27 cellular contexts compared by ENCODE assay signal in the genomic region with DNA sequence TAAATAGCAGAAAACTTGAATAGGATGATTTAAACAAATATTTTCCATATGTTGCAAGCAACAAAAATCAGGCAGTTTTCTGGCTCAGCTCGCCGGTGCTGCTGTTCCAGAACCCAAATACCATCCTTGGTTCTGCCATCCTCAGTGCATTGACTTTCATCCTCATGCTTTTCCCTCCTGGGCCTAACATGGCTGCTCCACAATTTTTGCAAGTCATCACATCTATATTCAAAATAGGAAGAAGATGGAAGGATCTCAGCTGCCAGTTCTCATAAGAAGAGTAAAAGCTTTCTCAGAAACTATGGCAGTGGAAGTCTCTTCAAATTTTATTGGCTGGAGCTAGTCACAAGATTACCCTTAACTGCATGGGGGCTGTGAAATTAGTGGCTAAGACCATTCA.
"Had no signal": no experiment of that assay in that cellular context is flagged by ENCODE, and none has a peak within 500 bp of the region (broad histone marks: within the 10 kb centered on the region; RNA-seq: fewer than 3 reads in every experiment).

No MANE protein-coding gene starts in this region.

- ATAC-seq: natural killer cell; psoas muscle; right cardiac atrium; sciatic nerve; stimulated activated effector memory CD8-positive, alpha-beta T cell treated with anti-CD3 and anti-CD28 coated beads, Interleukin-12 subunit alpha, Interleukin-12 subunit beta, amount 100 ng/mL, for 72 hours; stimulated activated naive B cell treated with anti-CD40 and anti-IgM and Interleukin-4, amounts not matched to agents 10 μg/mL and 1 μg/mL and 100 μg/mL, for 72 hours had no signal

- H3K4me3 ChIP-seq: neural progenitor cell, ovary, psoas muscle, skin epidermis, smooth muscle cell, spleen, stomach, thoracic aorta, thyroid gland, tibial nerve, upper lobe of left lung, vagina had no signal

- H3K27ac ChIP-seq: neural progenitor cell, ovary, parathyroid adenoma, psoas muscle, skin epidermis, spleen, stomach, thoracic aorta, thyroid gland, tibial nerve, upper lobe of left lung, vagina had no signal

- DNase-seq: natural killer cell; occipital lobe; ovary; posterior cingulate gyrus; psoas muscle; right cardiac atrium; spleen; stimulated activated CD4-positive, alpha-beta T cell treated with anti-CD3 and anti-CD28 coated beads, Interleukin-12 subunit alpha, Interleukin-12 subunit beta, amount 100 ng/mL, for 4 hours; stimulated activated CD4-positive, alpha-beta T cell treated with anti-CD3 and anti-CD28 coated beads, Interleukin-1b, Interleukin-23, amount 100 ng/mL, for 48 hours; stimulated activated CD4-positive, alpha-beta T cell treated with anti-CD3 and anti-CD28 coated beads, Interleukin-4, amount 100 ng/mL, for 1 hour; stimulated activated CD4-positive, alpha-beta T cell treated with anti-CD3 and anti-CD28 coated beads, Interleukin-4, amount 100 ng/mL, for 4 hours; stimulated activated naive B cell treated with anti-CD40 and anti-IgM and Interleukin-4, amounts not matched to agents 10 μg/mL and 1 μg/mL and 100 μg/mL, for 72 hours; stimulated activated naive CD4-positive, alpha-beta T cell treated with Interleukin-2 at 50 U/mL for 16 hours; stomach; thyroid gland; trophoblast cell; upper lobe of left lung had no signal

- H3K4me1 ChIP-seq: neural progenitor cell, parathyroid adenoma, psoas muscle, spleen, stomach, thyroid gland, tibial nerve, upper lobe of left lung, vagina had no signal

- H3K9ac ChIP-seq: neural progenitor cell, parathyroid adenoma had no signal

- FAIRE-seq: urothelium cell line had no signal

- H3K4me2 ChIP-seq: neural progenitor cell, smooth muscle cell had no signal

- H3K9me3 ChIP-seq: ovary, psoas muscle, spleen, stomach, thoracic aorta, thyroid gland, tibial nerve, upper lobe of left lung, vagina had no signal

- H3K79me2 ChIP-seq: parathyroid adenoma had no signal

- H3K27me3 ChIP-seq: neural progenitor cell, ovary, spleen, stomach, thyroid gland, tibial nerve, upper lobe of left lung, vagina had no signal

- H3K36me3 ChIP-seq: neural progenitor cell, ovary, spleen, stomach, thoracic aorta, thyroid gland, tibial nerve, upper lobe of left lung, vagina had no signal

- H2AFZ ChIP-seq: neural progenitor cell, parathyroid adenoma had no signal
